Comparison of ENCODE assay signal across 1 cellular context in the genomic region with DNA sequence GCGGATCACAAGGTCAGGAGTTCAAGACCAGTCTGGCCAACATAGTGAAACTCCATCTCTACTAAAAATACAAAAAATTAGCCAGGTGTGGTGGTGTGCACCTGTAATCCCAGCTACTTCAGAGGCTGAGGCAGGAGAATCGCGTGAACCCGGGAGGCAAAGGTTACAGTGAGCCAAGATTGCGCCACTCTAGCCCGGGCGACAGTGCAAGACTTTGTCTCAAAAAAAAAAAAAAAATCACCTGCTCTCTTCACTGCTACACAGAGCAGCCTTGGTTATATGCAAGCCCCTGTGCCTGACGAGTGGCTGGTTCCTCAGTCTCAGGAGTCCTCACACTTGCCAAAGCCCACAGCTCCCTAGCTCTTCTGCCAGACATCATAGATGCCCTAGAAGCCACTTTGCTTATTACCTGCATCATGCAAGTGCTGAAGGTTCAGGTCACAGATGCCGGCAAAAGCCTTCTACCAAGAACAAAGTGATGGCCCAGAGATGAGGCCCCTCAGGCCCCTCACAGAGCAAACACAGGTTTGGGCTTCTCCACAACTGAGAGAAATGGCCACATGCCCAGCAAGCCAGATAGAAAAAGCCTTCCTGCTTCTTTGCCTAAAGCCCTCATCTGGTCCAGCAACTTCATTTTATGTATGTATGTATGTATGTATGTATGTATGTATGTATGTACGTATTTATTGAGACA.
A peak's percentile ranks its signal among the peaks of the same experiment; 100 is the strongest.
TF ChIP-seq lines count a peak whose summit lies in the region.

No MANE protein-coding gene starts in this region.

TF ChIP-seq in HepG2, 621 proteins besides CTCF, POLR2A, EP300 and RAD21 (continued from another document and continues in another):
- no peak for TF ChIP-seq ZNF407 (CRISPR knock-in tag; IDR thresholded peaks at IDR 0.05; ENCODE audit: not compliant biosample characterization)
- TF ChIP-seq, protein P1, sequence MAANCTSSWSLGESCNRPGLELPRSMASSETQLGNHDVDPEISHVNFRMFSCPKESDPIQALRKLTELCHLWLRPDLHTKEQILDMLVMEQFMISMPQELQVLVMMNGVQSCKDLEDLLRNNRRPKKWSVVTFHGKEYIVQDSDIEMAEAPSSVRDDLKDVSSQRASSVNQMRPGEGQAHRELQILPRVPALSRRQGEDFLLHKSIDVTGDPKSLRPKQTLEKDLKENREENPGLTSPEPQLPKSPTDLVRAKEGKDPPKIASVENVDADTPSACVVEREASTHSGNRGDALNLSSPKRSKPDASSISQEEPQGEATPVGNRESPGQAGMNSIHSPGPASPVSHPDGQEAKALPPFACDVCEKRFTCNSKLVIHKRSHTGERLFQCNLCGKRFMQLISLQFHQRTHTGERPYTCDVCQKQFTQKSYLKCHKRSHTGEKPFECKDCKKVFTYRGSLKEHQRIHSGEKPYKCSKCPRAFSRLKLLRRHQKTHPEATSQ (CRISPR knock-in tag; IDR thresholded peaks at IDR 0.05; ENCODE audit: borderline replicate concordance): 0 out of 2 replicates have a peak, but pooled peaks have one; percentile 29
- 0 out of 2 replicates have a peak, but pooled peaks have one; percentile 20 for TF ChIP-seq ZBTB7B (CRISPR knock-in tag; IDR thresholded peaks at IDR 0.05)
- TF ChIP-seq ZNF296 (CRISPR knock-in tag; conservative IDR thresholded peaks at IDR 0.05): no peak
- TF ChIP-seq, protein P2, sequence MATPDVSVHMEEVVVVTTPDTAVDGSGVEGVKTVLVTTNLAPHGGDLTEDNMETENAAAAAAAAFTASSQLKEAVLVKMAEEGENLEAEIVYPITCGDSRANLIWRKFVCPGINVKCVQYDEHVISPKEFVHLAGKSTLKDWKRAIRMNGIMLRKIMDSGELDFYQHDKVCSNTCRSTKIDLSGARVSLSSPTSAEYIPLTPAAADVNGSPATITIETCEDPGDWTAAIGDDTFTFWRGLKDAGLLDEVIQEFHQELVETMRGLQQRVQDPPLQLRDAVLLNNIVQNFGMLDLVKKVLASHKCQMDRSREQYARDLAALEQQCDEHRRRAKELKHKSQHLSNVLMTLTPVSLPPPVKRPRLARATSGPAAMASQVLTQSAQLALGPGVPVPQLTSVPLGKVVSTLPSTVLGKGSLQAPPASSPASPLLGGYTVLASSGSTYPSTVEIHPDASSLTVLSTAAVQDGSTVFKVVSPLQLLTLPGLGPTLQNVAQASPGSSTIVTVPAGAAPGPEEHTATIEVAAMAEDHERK (CRISPR knock-in tag; IDR thresholded peaks at IDR 0.05; ENCODE audit: low read depth): no peak
- TF ChIP-seq ZMAT3 (CRISPR knock-in tag; conservative IDR thresholded peaks at IDR 0.05): no peak
- TF ChIP-seq ZNF574 (CRISPR knock-in tag; IDR thresholded peaks at IDR 0.05): no peak
- no peak for TF ChIP-seq KLF6 (CRISPR knock-in tag; IDR thresholded peaks at IDR 0.05)
- no peak for TF ChIP-seq ARID2 (CRISPR knock-in tag; IDR thresholded peaks at IDR 0.05; ENCODE audit: borderline replicate concordance)
- TF ChIP-seq ZNF44 (CRISPR knock-in tag; IDR thresholded peaks at IDR 0.05): 0 out of 2 replicates have a peak, but pooled peaks have one; percentile 7
- TF ChIP-seq ZSCAN31 (CRISPR knock-in tag; IDR thresholded peaks at IDR 0.05; ENCODE audit: low read depth): 0 out of 2 replicates have a peak, but pooled peaks have one; percentile 19
- no peak for TF ChIP-seq ZSCAN12 (CRISPR knock-in tag; IDR thresholded peaks at IDR 0.05)
- no peak for TF ChIP-seq ARID4A (CRISPR knock-in tag; IDR thresholded peaks at IDR 0.05; ENCODE audit: borderline replicate concordance)
- no peak for TF ChIP-seq POLR2G (IDR thresholded peaks at IDR 0.05; ENCODE audit: low read depth, low read length)
- TF ChIP-seq RXRA (CRISPR knock-in tag; IDR thresholded peaks at IDR 0.05): no peak; the same call in 1 of the 2 replicates
- TF ChIP-seq ARID5B (CRISPR knock-in tag; IDR thresholded peaks at IDR 0.05): peak; percentile 38; the same call in 1 of the 2 replicates
- no peak for TF ChIP-seq JDP2 (CRISPR knock-in tag; IDR thresholded peaks at IDR 0.05; ENCODE audit: borderline replicate concordance)
- TF ChIP-seq NR2F2 (IDR thresholded peaks at IDR 0.05; ENCODE audit: borderline replicate concordance, low read depth): no peak
- TF ChIP-seq SMAD3 (CRISPR knock-in tag; IDR thresholded peaks at IDR 0.05): no peak
